Comparison of ENCODE assay signal across 8 cellular contexts in genomic region chr7:31782411-31782991, GRCh38.
DNase-seq lines count a peak whose midpoint lies in the region; ATAC-seq and TF ChIP-seq lines count a peak whose summit lies in the region.

No MANE protein-coding gene starts in this region.

- H3K4me3 ChIP-seq in uterus: no peak overlapping the region

- DNase-seq in EH (ENCODE audit: low read depth) (peak; percentile 78), NCI-H748 (lab: John Stamatoyannopoulos, UW; ENCODE audit: unreplicated experiment) (peak; percentile 73), T47D (ENCODE audit: low read depth in 1 of 2, low spot score in 1 of 2) (peak; percentile 47 to 77), kidney glomerular epithelial cell (lab: John Stamatoyannopoulos, UW) (peak; percentile 47), uterus (no peak), C1 segment of cervical spinal cord (lab: John Stamatoyannopoulos, UW) (no peak)

- no peaks in the 10 kb centered on the region for H3K4me1 ChIP-seq in uterus

- in situ Hi-C loops in T47D (cut with HindIII; ENCODE audit: low pct_unique_long_range_greater_than_20kb, low sequenced_read_pairs): no loop called here

- TF ChIP-seq POLR2A in uterus (IDR thresholded peaks at IDR 0.05): no peak

- intact Hi-C loops in uterus (cut with DNase I; ENCODE audit: low total_unique reads): no loop called here

- no peaks in the 10 kb centered on the region for H3K9me3 ChIP-seq in uterus

- ATAC-seq in GM19467 (IDR thresholded peaks at IDR 0.05; ENCODE audit: unreplicated experiment): peak; percentile 89
- ATAC-seq in HG03521 (IDR thresholded peaks at IDR 0.05; ENCODE audit: unreplicated experiment): peak; percentile 73

- H3K27ac ChIP-seq in uterus: no peak overlapping the region

- no peaks in the 10 kb centered on the region for H3K36me3 ChIP-seq in uterus

- no peaks in the 10 kb centered on the region for H3K27me3 ChIP-seq in uterus

- peak in 3 of 4 experiments; percentile 44 to 49 (median 45) for TF ChIP-seq CTCF in uterus (IDR thresholded peaks at IDR 0.05)

Comparison
In these comparisons a context has a peak if more than half of its experiments do, and no peak if none do; other contexts are left out.
1. DNase-seq: peak in EH (single experiment), NCI-H748 (single experiment), T47D (2 of 2) and kidney glomerular epithelial cell (single experiment); none in uterus (0 of 2) and C1 segment of cervical spinal cord (0 of 14).